In genomic region chr7:93332172-93332571, GRCh38 we compare ENCODE assay signal across 28 cellular contexts.
"Had no signal": no experiment of that assay in that cellular context is flagged by ENCODE, and none has a peak within 500 bp of the region (broad histone marks: within the 10 kb centered on the region; RNA-seq: fewer than 3 reads in every experiment).

No MANE protein-coding gene starts in this region.

- H3K9me3 ChIP-seq: ovary, psoas muscle, spleen, suprapubic skin, testis, tibial artery, transverse colon, upper lobe of right lung, vagina had no signal

- H3K79me2 ChIP-seq: parathyroid adenoma had no signal

- DNase-seq: natural killer cell; occipital lobe; ovary; posterior cingulate gyrus; psoas muscle; right cardiac atrium; spleen; stimulated activated CD4-positive, alpha-beta T cell treated with anti-CD3 and anti-CD28 coated beads, Interleukin-12 subunit alpha, Interleukin-12 subunit beta, amount 100 ng/mL, for 4 hours; stimulated activated CD4-positive, alpha-beta T cell treated with anti-CD3 and anti-CD28 coated beads, Interleukin-1b, Interleukin-23, amount 100 ng/mL, for 48 hours; stimulated activated CD4-positive, alpha-beta T cell treated with anti-CD3 and anti-CD28 coated beads, Interleukin-4, amount 100 ng/mL, for 1 hour; stimulated activated CD4-positive, alpha-beta T cell treated with anti-CD3 and anti-CD28 coated beads, Interleukin-4, amount 100 ng/mL, for 4 hours; stimulated activated CD8-positive, alpha-beta memory T cell treated with anti-CD3 and anti-CD28 coated beads, Interleukin-4, amount 100 ng/mL, for 48 hours; stimulated activated naive CD4-positive, alpha-beta T cell; stimulated activated naive CD8-positive, alpha-beta T cell treated with anti-CD3 and anti-CD28 coated beads, Interleukin-15, amount 100 ng/mL, for 72 hours; stimulated activated naive CD8-positive, alpha-beta T cell treated with anti-CD3 and anti-CD28 coated beads, Interleukin-15, Interleukin-2, amounts not matched to agents 100 U/mL and 50 U/mL, for 24 hours; substantia nigra; testis; tibial artery; transverse colon; upper lobe of right lung had no signal

- H3K9ac ChIP-seq: neural progenitor cell, parathyroid adenoma had no signal

- H3K4me3 ChIP-seq: neural progenitor cell, ovary, psoas muscle, skin epidermis, smooth muscle cell, spleen, suprapubic skin, testis, tibial artery, transverse colon, upper lobe of right lung, vagina had no signal

- H3K27me3 ChIP-seq: neural progenitor cell, spleen, suprapubic skin, testis, tibial artery, transverse colon, upper lobe of right lung, vagina had no signal

- ATAC-seq: natural killer cell; psoas muscle; right cardiac atrium; sciatic nerve; stimulated activated memory B cell treated with anti-CD40 and anti-IgM and Interleukin-4, amounts not matched to agents 10 μg/mL and 1 μg/mL and 100 μg/mL, for 72 hours; stimulated activated naive CD8-positive, alpha-beta T cell treated with anti-CD3 and anti-CD28 coated beads, Interleukin-15, amount 100 ng/mL, for 72 hours; stimulated activated naive CD8-positive, alpha-beta T cell treated with anti-CD3 and anti-CD28 coated beads, Interleukin-15, Interleukin-2, amounts not matched to agents 100 U/mL and 50 U/mL, for 24 hours; upper lobe of right lung had no signal

- H3K4me2 ChIP-seq: neural progenitor cell, smooth muscle cell had no signal

- H3K36me3 ChIP-seq: neural progenitor cell, ovary, transverse colon, upper lobe of right lung, vagina had no signal

- H2AFZ ChIP-seq: neural progenitor cell, parathyroid adenoma had no signal

- H3K27ac ChIP-seq: neural progenitor cell, ovary, parathyroid adenoma, psoas muscle, skin epidermis, spleen, suprapubic skin, testis, tibial artery, transverse colon, upper lobe of right lung, vagina had no signal

- H3K4me1 ChIP-seq: parathyroid adenoma, psoas muscle, spleen, suprapubic skin, testis, tibial artery, transverse colon, upper lobe of right lung, vagina had no signal
